18 cellular contexts compared by ENCODE assay signal in genomic region chr2:199160081-199160480, GRCh38.
"Had no signal": no experiment of that assay in that cellular context is flagged by ENCODE, and none has a peak within 500 bp of the region (broad histone marks: within the 10 kb centered on the region; RNA-seq: fewer than 3 reads in every experiment).

No MANE protein-coding gene starts in this region.

- H3K4me1 ChIP-seq: esophagus muscularis mucosa, heart right ventricle, lower lobe of right lung, right lobe of liver, spleen had no signal

- H3K27me3 ChIP-seq: esophagus muscularis mucosa, heart right ventricle, right lobe of liver, spleen, suprapubic skin had no signal

- H3K36me3 Mint-ChIP-seq: activated naive CD4-positive, alpha-beta T cell treated with anti-CD3 and anti-CD28 coated beads, Interleukin-2, amount 50 U/mL, for 24 hours; type B pancreatic cell had no signal

- H3K27me3 Mint-ChIP-seq: activated CD4-positive, alpha-beta T cell treated with anti-CD3 and anti-CD28 coated beads, Interleukin-2, amount 10 ng/mL, durations not matched to agents 24 days and 14 days; activated naive CD4-positive, alpha-beta T cell treated with anti-CD3 and anti-CD28 coated beads, Interleukin-2, amount 50 U/mL, for 24 hours; stimulated activated naive CD8-positive, alpha-beta T cell treated with anti-CD3 and anti-CD28 coated beads, Interleukin-15, Interleukin-2, amounts not matched to agents 100 ng/mL and 50 ng/mL, for 24 hours; type B pancreatic cell had no signal

- ATAC-seq: activated CD8-positive, alpha-beta T cell treated with anti-CD3 and anti-CD28 coated beads, Interleukin-2, amount 10 ng/mL, durations not matched to agents 7 days and 5 days; heart right ventricle; left colon; lower lobe of right lung; WTC11 had no signal

- H3K9me3 Mint-ChIP-seq: activated CD4-positive, alpha-beta T cell treated with anti-CD3 and anti-CD28 coated beads, Interleukin-2, amount 10 ng/mL, durations not matched to agents 24 days and 14 days had no signal

- H3K9me3 ChIP-seq: lower lobe of right lung, right lobe of liver had no signal

- H3K4me1 Mint-ChIP-seq: activated CD4-positive, alpha-beta T cell treated with anti-CD3 and anti-CD28 coated beads, Interleukin-2, amount 10 ng/mL, durations not matched to agents 24 days and 14 days; activated naive CD4-positive, alpha-beta T cell treated with anti-CD3 and anti-CD28 coated beads, Interleukin-2, amount 50 U/mL, for 24 hours; neural crest cell had no signal

- H3K4me3 Mint-ChIP-seq: activated CD4-positive, alpha-beta T cell treated with anti-CD3 and anti-CD28 coated beads, Interleukin-2, amount 10 ng/mL, durations not matched to agents 24 days and 14 days; activated CD8-positive, alpha-beta T cell treated with anti-CD3 and anti-CD28 coated beads, Interleukin-2, amount 10 ng/mL, durations not matched to agents 7 days and 5 days; activated naive CD4-positive, alpha-beta T cell treated with anti-CD3 and anti-CD28 coated beads, Interleukin-2, amount 50 U/mL, for 24 hours; neural crest cell; stimulated activated naive CD8-positive, alpha-beta T cell treated with anti-CD3 and anti-CD28 coated beads, Interleukin-15, Interleukin-2, amounts not matched to agents 100 ng/mL and 50 ng/mL, for 24 hours; type B pancreatic cell; WTC11 had no signal

- H3K36me3 ChIP-seq: esophagus muscularis mucosa, heart right ventricle, lower lobe of right lung, right lobe of liver, spleen, suprapubic skin had no signal

- H3K27ac ChIP-seq: esophagus muscularis mucosa, heart right ventricle, lower lobe of right lung, right lobe of liver, spleen, suprapubic skin had no signal

- H3K4me3 ChIP-seq: esophagus muscularis mucosa, heart right ventricle, lower lobe of right lung, right lobe of liver, spleen, suprapubic skin had no signal

- H3K27ac Mint-ChIP-seq: activated CD4-positive, alpha-beta T cell treated with anti-CD3 and anti-CD28 coated beads, Interleukin-2, amount 10 ng/mL, durations not matched to agents 24 days and 14 days; activated CD8-positive, alpha-beta T cell treated with anti-CD3 and anti-CD28 coated beads, Interleukin-2, amount 10 ng/mL, durations not matched to agents 7 days and 5 days; activated naive CD4-positive, alpha-beta T cell treated with anti-CD3 and anti-CD28 coated beads, Interleukin-2, amount 50 U/mL, for 24 hours; stimulated activated naive CD8-positive, alpha-beta T cell treated with anti-CD3 and anti-CD28 coated beads, Interleukin-15, Interleukin-2, amounts not matched to agents 100 ng/mL and 50 ng/mL, for 24 hours; type B pancreatic cell; WTC11 had no signal

- DNase-seq: activated CD4-positive, alpha-beta T cell treated with anti-CD3 and anti-CD28 coated beads, Interleukin-2, amount 10 ng/mL, durations not matched to agents 24 days and 14 days; activated CD8-positive, alpha-beta memory T cell treated with anti-CD3 and anti-CD28 coated beads, Interleukin-2, amount 50 U/mL, for 4 hours; activated CD8-positive, alpha-beta T cell treated with anti-CD3 and anti-CD28 coated beads, Interleukin-2, amount 10 ng/mL, durations not matched to agents 7 days and 5 days; activated effector memory CD4-positive, alpha-beta T cell treated with anti-CD3 and anti-CD28 coated beads, Interleukin-2, amount 50 U/mL, for 16 hours; activated T-cell treated with anti-CD3 and anti-CD28 coated beads, Interleukin-2, amount 50 U/mL, for 48 hours; caudate nucleus; heart right ventricle; left colon; lower lobe of right lung; right lobe of liver; spleen had no signal
